ENCODE assay signal across 35 cellular contexts in the genomic region with DNA sequence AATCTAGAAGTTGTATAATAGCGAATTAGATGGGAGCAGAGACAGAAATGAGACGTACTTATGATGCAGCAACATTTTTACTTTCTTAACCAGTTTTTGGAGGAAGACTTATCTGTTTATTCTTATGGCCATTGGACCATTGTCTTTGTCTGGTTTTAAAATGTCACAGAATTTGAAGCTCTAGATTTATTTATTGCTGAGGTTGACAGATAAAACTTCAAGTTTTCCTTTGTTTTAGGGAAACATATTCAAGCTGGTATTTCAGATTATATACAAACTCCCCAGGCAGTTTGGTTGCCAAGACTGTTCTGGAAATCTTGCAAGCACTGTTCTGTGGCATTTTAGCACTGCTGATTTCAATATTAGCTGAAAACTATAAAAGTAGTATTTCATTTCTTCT.
"Had no signal": no experiment of that assay in that cellular context is flagged by ENCODE, and none has a peak within 500 bp of the region (broad histone marks: within the 10 kb centered on the region; RNA-seq: fewer than 3 reads in every experiment).

No MANE protein-coding gene starts in this region.

- H3K27me3 ChIP-seq: MG63 had no signal

- H3K9me3 ChIP-seq: MG63 had no signal

- H3K36me3 ChIP-seq: MG63 had no signal

- H3K4me3 ChIP-seq: MG63 had no signal

- DNase-seq: Kasumi-1, MG63, MM.1S, MV-4-11, NCI-H1048, NCI-H1092, NCI-H1092 treated with DMSO at 0.1 percent for 48 hours, NCI-H1105, NCI-H1105 treated with DMSO at 0.1 percent for 48 hours, NCI-H1417, NCI-H1417 treated with DMSO at 0.1 percent for 48 hours, NCI-H1436, NCI-H1436 treated with DMSO at 0.1 percent for 48 hours, NCI-H146, NCI-H1694, NCI-H1694 treated with DMSO at 0.1 percent for 48 hours, NCI-H187, NCI-H187 treated with DMSO at 0.1 percent for 48 hours, NCI-H1930, NCI-H2029, NCI-H2029 treated with DMSO at 0.1 percent for 48 hours, NCI-H2081, NCI-H2081 treated with DMSO at 0.1 percent for 48 hours, NCI-H2107, NCI-H2171, NCI-H2171 treated with DMSO at 0.1 percent for 48 hours, NCI-H2227 treated with DMSO at 0.1 percent for 48 hours, NCI-H226, NCI-H345, NCI-H446, NCI-H446 treated with DMSO at 0.1 percent for 48 hours, NCI-H510A, NCI-H510A treated with DMSO at 0.1 percent for 48 hours, NCI-H524, NCI-H524 treated with DMSO at 0.1 percent for 48 hours had no signal
